In the genomic region with DNA sequence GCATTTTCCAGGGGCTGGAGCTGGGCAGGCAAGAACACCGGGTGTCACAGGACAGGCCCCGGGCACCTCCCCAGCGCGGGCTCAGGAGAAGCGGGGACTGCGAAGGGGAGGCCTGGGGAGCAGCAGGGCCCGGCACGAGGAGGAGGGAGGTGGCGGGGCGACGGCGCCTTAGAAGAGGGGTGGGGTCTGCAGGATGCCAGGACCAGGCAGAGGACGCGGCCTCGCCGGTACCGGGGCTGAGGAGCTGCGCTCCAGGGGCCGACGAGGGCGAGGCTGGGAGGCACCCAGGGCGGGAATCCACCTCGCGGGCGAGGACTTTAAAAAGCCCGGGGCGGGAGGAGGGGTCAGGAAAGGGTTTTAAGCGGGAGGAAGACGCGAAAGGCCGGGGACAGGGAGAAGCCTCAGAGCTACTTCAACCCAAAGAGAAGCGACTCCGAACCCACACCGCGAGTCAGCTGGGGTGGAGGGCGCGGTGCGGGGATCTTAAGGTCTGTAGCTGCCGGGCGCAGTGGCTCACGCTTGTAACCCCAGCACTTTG, we compare ENCODE assay signal across 8 cellular contexts. TPM values are rescaled to one million over a fixed set of nuclear protein-coding genes. Genes with fewer than 3 reads are reported as not detected.
DNase-seq lines count a peak whose midpoint lies in the region; ATAC-seq, FAIRE-seq and TF ChIP-seq lines count a peak whose summit lies in the region.

No MANE protein-coding gene starts in this region.

- H3K4me1 Mint-ChIP-seq in CD4-positive, CD25-positive, alpha-beta regulatory T cell = peaks cover 0 to 33% (median 9%) of the 10 kb centered on the region in 4 donors
- H3K4me1 Mint-ChIP-seq in glutamatergic neuron (ENCODE audit: low read depth, unreplicated experiment) = no peaks in the 10 kb centered on the region

- DNase-seq in CD4-positive, CD25-positive, alpha-beta regulatory T cell = peak in 2 of 3 donors; percentile 11 to 37
- DNase-seq in M059J (ENCODE audit: low read depth) (peak; percentile 64), glutamatergic neuron (peak; percentile 49), occipital lobe (lab: John Stamatoyannopoulos, UW) (peak; percentile 6), urothelium cell line (ENCODE audit: low spot score) (peak; percentile 29), NCI-H1694 (lab: John Stamatoyannopoulos, UW) (no peak)
- peak; percentile 2 for DNase-seq in activated effector memory CD4-positive, alpha-beta T cell treated with Interleukin-2 at 50 U/mL for 16 hours

- H3K27ac Mint-ChIP-seq in CD4-positive, CD25-positive, alpha-beta regulatory T cell = peak overlapping the region; percentile 67 to 86 (median 77)
- peak overlapping the region; percentile 25 for H3K27ac Mint-ChIP-seq in glutamatergic neuron (ENCODE audit: unreplicated experiment)

- peak in 1 of 2 donors; percentile 18 for ATAC-seq in CD4-positive, CD25-positive, alpha-beta regulatory T cell (ENCODE audit: low read depth in 2 of 2)
- ATAC-seq in GM18873 (IDR thresholded peaks at IDR 0.05; ENCODE audit: low FRiP score, unreplicated experiment) = no peak

- H3K36me3 ChIP-seq in CD4-positive, CD25-positive, alpha-beta regulatory T cell (ENCODE audit: control insufficient read depth, insufficient read depth, low read length) = peaks cover 11% of the 10 kb centered on the region

- no peak for FAIRE-seq in urothelium cell line (lab: Jason Lieb, UNC)

- H3K9me3 Mint-ChIP-seq in CD4-positive, CD25-positive, alpha-beta regulatory T cell = peaks cover 2 to 57% (median 23%) of the 10 kb centered on the region in 7 donors
- H3K9me3 Mint-ChIP-seq in glutamatergic neuron (ENCODE audit: unreplicated experiment) = peaks cover 7% of the 10 kb centered on the region

- peaks cover 22 to 51% of the 10 kb centered on the region in 2 experiments for H3K9me3 ChIP-seq in CD4-positive, CD25-positive, alpha-beta regulatory T cell (ENCODE audit: control insufficient read depth in 2 of 2, low read length in 2 of 2)

- peak overlapping the region; percentile 86 to 92 (median 88) for H3K4me3 Mint-ChIP-seq in CD4-positive, CD25-positive, alpha-beta regulatory T cell
- peak overlapping the region; percentile 88 for H3K4me3 Mint-ChIP-seq in glutamatergic neuron (ENCODE audit: unreplicated experiment)

- H3K27ac ChIP-seq in CD4-positive, CD25-positive, alpha-beta regulatory T cell (ENCODE audit: insufficient read depth, low read length, poor library complexity, severe bottlenecking) = peak overlapping the region; percentile 51

- no peaks in the 10 kb centered on the region for H3K27me3 ChIP-seq in CD4-positive, CD25-positive, alpha-beta regulatory T cell (ENCODE audit: control insufficient read depth, insufficient read depth, low read length)

- TF ChIP-seq CTCF in glutamatergic neuron (IDR thresholded peaks at IDR 0.05; ENCODE audit: partially characterized antibody, unreplicated experiment) = no peak

- H3K4me1 ChIP-seq in CD4-positive, CD25-positive, alpha-beta regulatory T cell (ENCODE audit: control insufficient read depth, insufficient read depth, low read length, poor library complexity, severe bottlenecking) = peaks cover 16% of the 10 kb centered on the region

- H3K36me3 Mint-ChIP-seq in CD4-positive, CD25-positive, alpha-beta regulatory T cell = peaks cover 40% of the 10 kb centered on the region
- H3K36me3 Mint-ChIP-seq in glutamatergic neuron (ENCODE audit: unreplicated experiment) = peaks cover 11% of the 10 kb centered on the region

- no peaks in the 10 kb centered on the region for H3K27me3 Mint-ChIP-seq in CD4-positive, CD25-positive, alpha-beta regulatory T cell
- peaks cover 4% of the 10 kb centered on the region for H3K27me3 Mint-ChIP-seq in glutamatergic neuron (ENCODE audit: unreplicated experiment)

- peak overlapping the region; percentile 47 for H3K4me3 ChIP-seq in CD4-positive, CD25-positive, alpha-beta regulatory T cell (ENCODE audit: low read depth, low read length)

RNA-seq across cellular contexts. Expression of a gene that starts 0.7 kb away (rescaled TPM):
- total RNA-seq in CD4-positive, CD25-positive, alpha-beta regulatory T cell = 3.2 TPM
- 1 to 10 TPM; 3.7 to 8.8 (median 5.1) TPM for polyA plus RNA-seq in CD4-positive, CD25-positive, alpha-beta regulatory T cell
- total RNA-seq in M059J (2014; rRNA removed; shearing (Covaris generic)) = 11.2 and 16.2 TPM in 2 replicates
- total RNA-seq in glutamatergic neuron (ENCODE audit: unreplicated experiment) = 11.1 TPM
- total RNA-seq in occipital lobe = 20.7 TPM

RNA-seq across cellular contexts. Expression of a gene that starts 25.5 kb away (rescaled TPM):
- total RNA-seq in CD4-positive, CD25-positive, alpha-beta regulatory T cell = 0.49 TPM
- 1 to 10 TPM in 2 of 4 donors, not detected in 2; 1.1 to 3.4 TPM for polyA plus RNA-seq in CD4-positive, CD25-positive, alpha-beta regulatory T cell
- total RNA-seq in M059J (2014; rRNA removed; shearing (Covaris generic)) = 4.8 and 8.4 TPM in 2 replicates
- 12.7 TPM for total RNA-seq in glutamatergic neuron (ENCODE audit: unreplicated experiment)
- 24.3 TPM for total RNA-seq in occipital lobe

RNA-seq across cellular contexts. Expression of a gene that starts 35.0 kb away (rescaled TPM):
- 1.9 TPM for total RNA-seq in CD4-positive, CD25-positive, alpha-beta regulatory T cell
- polyA plus RNA-seq in CD4-positive, CD25-positive, alpha-beta regulatory T cell = 10 to 100 TPM in 1 of 4 donors, 1 to 10 TPM in 3; 4.1 to 13.3 (median 8.8) TPM
- 1.1 and 8.2 TPM in 2 replicates for total RNA-seq in M059J (2014; rRNA removed; shearing (Covaris generic))
- 1.1 TPM for total RNA-seq in glutamatergic neuron (ENCODE audit: unreplicated experiment)
- total RNA-seq in occipital lobe = 5.8 TPM

RNA-seq across cellular contexts. Expression of a gene that starts 55.0 kb away (rescaled TPM):
- total RNA-seq in CD4-positive, CD25-positive, alpha-beta regulatory T cell = 47.1 TPM
- 10 to 100 TPM; 19.5 to 25.8 (median 23.3) TPM for polyA plus RNA-seq in CD4-positive, CD25-positive, alpha-beta regulatory T cell
- 21.4 and 22.4 TPM in 2 replicates for total RNA-seq in M059J (2014; rRNA removed; shearing (Covaris generic))
- total RNA-seq in glutamatergic neuron (ENCODE audit: unreplicated experiment) (127 TPM), occipital lobe (35.1 TPM)
